In the genomic region with DNA sequence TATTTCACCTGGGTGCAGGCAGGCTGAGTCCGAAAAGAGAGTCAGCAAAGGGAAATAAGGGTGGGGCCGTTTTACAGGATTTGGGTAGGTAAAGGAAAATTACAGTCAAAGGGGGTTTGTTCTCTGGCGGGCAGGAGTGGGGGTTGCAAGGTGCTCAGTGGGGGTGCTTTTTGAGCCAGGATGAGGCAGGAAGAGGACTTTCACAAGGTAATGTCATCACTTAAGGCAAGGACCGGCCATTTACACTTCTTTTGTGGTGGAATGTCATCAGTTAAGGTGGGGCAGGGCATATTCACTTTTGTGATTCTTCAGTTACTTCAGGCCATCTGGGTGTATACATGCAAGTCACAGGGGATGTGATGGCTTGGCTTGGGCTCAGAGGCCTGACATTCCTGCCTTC, we compare ENCODE assay signal across 3 cellular contexts. TPM values are rescaled to one million over a fixed set of nuclear protein-coding genes. Genes with fewer than 3 reads are reported as not detected.
"Had no signal": no experiment of that assay in that cellular context is flagged by ENCODE, and none has a peak within 500 bp of the region (broad histone marks: within the 10 kb centered on the region; RNA-seq: fewer than 3 reads in every experiment).

No MANE protein-coding gene starts in this region.

RNA-seq across cellular contexts. Expression of a gene that starts 32.2 kb away (rescaled TPM):
- total RNA-seq: OCI-LY7, PC-9, SK-MEL-5 had no signal
